ENCODE assay signal across 1 cellular context in the genomic region with DNA sequence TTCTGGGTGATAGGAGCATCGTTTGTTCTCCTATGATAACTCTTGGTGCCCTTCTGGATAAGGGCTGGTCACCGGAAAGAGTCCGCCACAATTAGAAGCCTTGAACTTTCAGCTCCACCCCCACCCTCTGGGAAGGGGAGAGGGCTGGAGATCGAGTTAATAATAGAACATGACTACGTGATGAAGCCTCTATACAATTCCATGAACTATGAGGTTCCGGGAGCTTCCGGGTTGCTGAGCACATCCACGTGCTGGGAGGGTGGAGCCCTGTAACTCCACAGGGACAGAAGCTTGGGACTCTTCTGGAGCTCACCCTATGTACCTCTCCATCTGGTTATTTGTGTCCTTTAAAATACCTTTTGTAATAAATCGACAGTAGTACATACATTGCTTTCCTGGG.
TF ChIP-seq lines count a peak whose summit lies in the region.

No MANE protein-coding gene starts in this region.

TF ChIP-seq in K562, 482 proteins besides CTCF, POLR2A, EP300 and RAD21:
- TF ChIP-seq ZNF354B (CRISPR knock-in tag; IDR thresholded peaks at IDR 0.05) (no peak), MXI1 (IDR thresholded peaks at IDR 0.05; ENCODE audit: low read depth, low read length) (no peak), SIN3B (IDR thresholded peaks at IDR 0.05; ENCODE audit: low read depth) (no peak), NONO (IDR thresholded peaks at IDR 0.05; ENCODE audit: low read depth in 2 of 2, low read length in 1 of 2) (no peak), EGR1 (conservative IDR thresholded peaks at IDR 0.05) (no peak), ZNF431 (CRISPR knock-in tag; IDR thresholded peaks at IDR 0.05) (no peak), RHOXF2B (CRISPR knock-in tag; conservative IDR thresholded peaks at IDR 0.05) (no peak)
- TF ChIP-seq, protein P1, sequence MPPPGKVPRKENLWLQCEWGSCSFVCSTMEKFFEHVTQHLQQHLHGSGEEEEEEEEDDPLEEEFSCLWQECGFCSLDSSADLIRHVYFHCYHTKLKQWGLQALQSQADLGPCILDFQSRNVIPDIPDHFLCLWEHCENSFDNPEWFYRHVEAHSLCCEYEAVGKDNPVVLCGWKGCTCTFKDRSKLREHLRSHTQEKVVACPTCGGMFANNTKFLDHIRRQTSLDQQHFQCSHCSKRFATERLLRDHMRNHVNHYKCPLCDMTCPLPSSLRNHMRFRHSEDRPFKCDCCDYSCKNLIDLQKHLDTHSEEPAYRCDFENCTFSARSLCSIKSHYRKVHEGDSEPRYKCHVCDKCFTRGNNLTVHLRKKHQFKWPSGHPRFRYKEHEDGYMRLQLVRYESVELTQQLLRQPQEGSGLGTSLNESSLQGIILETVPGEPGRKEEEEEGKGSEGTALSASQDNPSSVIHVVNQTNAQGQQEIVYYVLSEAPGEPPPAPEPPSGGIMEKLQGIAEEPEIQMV (tag; conservative IDR thresholded peaks at IDR 0.05; ENCODE audit: low read depth): no peak
- TF ChIP-seq, protein P2, sequence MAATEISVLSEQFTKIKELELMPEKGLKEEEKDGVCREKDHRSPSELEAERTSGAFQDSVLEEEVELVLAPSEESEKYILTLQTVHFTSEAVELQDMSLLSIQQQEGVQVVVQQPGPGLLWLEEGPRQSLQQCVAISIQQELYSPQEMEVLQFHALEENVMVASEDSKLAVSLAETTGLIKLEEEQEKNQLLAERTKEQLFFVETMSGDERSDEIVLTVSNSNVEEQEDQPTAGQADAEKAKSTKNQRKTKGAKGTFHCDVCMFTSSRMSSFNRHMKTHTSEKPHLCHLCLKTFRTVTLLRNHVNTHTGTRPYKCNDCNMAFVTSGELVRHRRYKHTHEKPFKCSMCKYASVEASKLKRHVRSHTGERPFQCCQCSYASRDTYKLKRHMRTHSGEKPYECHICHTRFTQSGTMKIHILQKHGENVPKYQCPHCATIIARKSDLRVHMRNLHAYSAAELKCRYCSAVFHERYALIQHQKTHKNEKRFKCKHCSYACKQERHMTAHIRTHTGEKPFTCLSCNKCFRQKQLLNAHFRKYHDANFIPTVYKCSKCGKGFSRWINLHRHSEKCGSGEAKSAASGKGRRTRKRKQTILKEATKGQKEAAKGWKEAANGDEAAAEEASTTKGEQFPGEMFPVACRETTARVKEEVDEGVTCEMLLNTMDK (IDR thresholded peaks at IDR 0.05; ENCODE audit: borderline replicate concordance, insufficient read depth, low read depth, low read length, poor library complexity, severe bottlenecking): no peak
